8 cellular contexts compared by ENCODE assay signal in genomic region chr10:29535012-29535777, GRCh38.
DNase-seq lines count a peak whose midpoint lies in the region; ATAC-seq and TF ChIP-seq lines count a peak whose summit lies in the region.

No MANE protein-coding gene starts in this region.

- no peak overlapping the region for H3K4me2 ChIP-seq in DND-41 (ENCODE audit: insufficient read depth, low read length)

- H2AFZ ChIP-seq in DND-41 (ENCODE audit: low read depth, low read length), result no peak overlapping the region

- peaks cover 14% of the 10 kb centered on the region for H3K36me3 ChIP-seq in DND-41 (ENCODE audit: insufficient read depth, low read length)
- H3K36me3 ChIP-seq in muscle layer of duodenum (ENCODE audit: control insufficient read depth in 1 of 2, insufficient read depth in 2 of 2, low read length in 2 of 2), result peaks cover 4 to 22% of the 10 kb centered on the region in 2 donors

- H3K4me1 ChIP-seq in DND-41 (ENCODE audit: insufficient read depth, low read length) (no peaks in the 10 kb centered on the region), muscle layer of duodenum (ENCODE audit: control insufficient read depth in 1 of 2, insufficient read depth in 2 of 2, low read length in 2 of 2) (peaks cover 10 to 47% of the 10 kb centered on the region in 2 donors)

- H3K27ac ChIP-seq in DND-41 (ENCODE audit: low read length) (no peak overlapping the region), muscle layer of duodenum (ENCODE audit: low read length) (peak overlapping the region; percentile 70)

- no peak overlapping the region for H3K9ac ChIP-seq in DND-41 (ENCODE audit: low read depth, low read length)

- H3K27me3 ChIP-seq in DND-41 (ENCODE audit: insufficient read depth, low read length, poor library complexity) (no peaks in the 10 kb centered on the region), muscle layer of duodenum (ENCODE audit: low read depth, low read length) (no peaks in the 10 kb centered on the region)

- H3K79me2 ChIP-seq in DND-41 (ENCODE audit: insufficient read depth, low read length), result no peaks in the 10 kb centered on the region

- peaks cover 6% of the 10 kb centered on the region; the same call in 1 of the 2 replicates for H4K20me1 ChIP-seq in DND-41 (ENCODE audit: insufficient read depth, low read length)

- TF ChIP-seq CTCF in DND-41 (IDR thresholded peaks at IDR 0.05; ENCODE audit: borderline replicate concordance, extremely low read depth, low read length, poor library complexity, severe bottlenecking), result peak; percentile 41
- TF ChIP-seq CTCF in epithelial cell of esophagus (IDR thresholded peaks at IDR 0.05; ENCODE audit: insufficient read depth, low read depth, low read length, missing control alignments), result peak; percentile 58

- ATAC-seq in DND-41 (ENCODE audit: insufficient read depth, low read depth) (no peak), HG03196 (IDR thresholded peaks at IDR 0.05; ENCODE audit: unreplicated experiment) (no peak), GM19455 (IDR thresholded peaks at IDR 0.05; ENCODE audit: unreplicated experiment) (no peak)

- no peaks in the 10 kb centered on the region for H3K9me3 ChIP-seq in DND-41 (ENCODE audit: insufficient read depth, low read length, severe bottlenecking)
- H3K9me3 ChIP-seq in muscle layer of duodenum (ENCODE audit: control insufficient read depth in 1 of 2, low read length in 2 of 2), result no peaks in the 10 kb centered on the region

- H3K4me3 ChIP-seq in DND-41 (ENCODE audit: low read depth in 1 of 2, low read length in 2 of 2) (no peak overlapping the region), epithelial cell of esophagus (ENCODE audit: low read length) (no peak overlapping the region), muscle layer of duodenum (ENCODE audit: low read depth in 1 of 2, low read length in 2 of 2) (peak overlapping the region in 1 of 2 donors; percentile 12)

- no peak for DNase-seq in DND-41
- DNase-seq in NCI-H82 treated with DMSO at 0.1 percent for 48 hours (lab: John Stamatoyannopoulos, UW; ENCODE audit: unreplicated experiment), result peak; percentile 5
- peak; percentile 49 for DNase-seq in epithelial cell of esophagus (ENCODE audit: low read depth)
- no peak for DNase-seq in DMS153 (lab: John Stamatoyannopoulos, UW)
- DNase-seq in NCI-H226, result no peak

Comparison
In these comparisons a context has a peak if more than half of its experiments do, and no peak if none do; other contexts are left out.
1. DNase-seq: peak in NCI-H82 treated with DMSO at 0.1 percent for 48 hours (single experiment) and epithelial cell of esophagus (single experiment); none in DND-41 (single experiment), DMS153 (single experiment) and NCI-H226 (single experiment).